ENCODE assay signal across 9 cellular contexts in the genomic region with DNA sequence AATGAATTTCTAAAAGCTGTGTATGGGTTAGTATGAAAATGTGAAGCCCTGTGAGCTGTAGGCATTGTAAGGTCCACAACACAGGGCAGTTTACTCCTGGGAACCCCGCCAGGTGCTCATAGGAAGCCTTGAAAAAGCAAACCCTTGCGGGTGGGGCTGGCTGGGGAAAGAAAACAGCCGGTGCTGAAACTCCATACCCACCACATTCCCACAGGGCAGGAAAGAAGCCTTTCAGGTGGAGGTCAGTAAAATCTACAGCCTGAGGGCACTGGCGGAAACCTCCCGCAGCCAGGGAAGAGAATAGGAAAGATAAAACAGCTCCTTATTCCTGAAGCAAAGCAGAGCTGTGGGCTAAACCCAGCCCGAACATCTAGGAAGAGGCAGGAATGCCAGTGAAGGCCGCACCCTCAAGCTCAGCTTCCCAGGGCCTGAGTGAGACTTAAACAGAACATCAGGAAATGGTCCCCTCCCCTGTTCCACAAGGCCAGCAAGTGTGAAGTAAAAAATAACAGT. TPM values are rescaled to one million over a fixed set of nuclear protein-coding genes. Genes with fewer than 3 reads are reported as not detected.
A peak's percentile ranks its signal among the peaks of the same experiment; 100 is the strongest.
DNase-seq lines count a peak whose midpoint lies in the region; ATAC-seq, FAIRE-seq and TF ChIP-seq lines count a peak whose summit lies in the region.
"Had no signal": no experiment of that assay in that cellular context is flagged by ENCODE, and none has a peak within 500 bp of the region (broad histone marks: within the 10 kb centered on the region; RNA-seq: fewer than 3 reads in every experiment).

No MANE protein-coding gene starts in this region.

- H3K4me1 ChIP-seq in gastroesophageal sphincter: peaks cover 0 to 35% (median 0%) of the 10 kb centered on the region in 3 donors

- no peaks in the 10 kb centered on the region for H3K27me3 ChIP-seq in gastroesophageal sphincter

- H3K9me3 ChIP-seq in gastroesophageal sphincter: no peaks in the 10 kb centered on the region

- TF ChIP-seq CTCF in gastroesophageal sphincter (IDR thresholded peaks at IDR 0.05) (no peak), omental fat pad (IDR thresholded peaks at IDR 0.05) (no peak)

- H3K4me3 ChIP-seq in gastroesophageal sphincter: no peak overlapping the region

- 49% methylated on average over 5 of the region's 7 CpGs; no CpG with 5 or more reads in 1 of the 2 donors for WGBS in gastroesophageal sphincter (ENCODE audit: low coverage in 1 of 2), 2 donors

- no peak for FAIRE-seq in HTR-8/SVneo (lab: Jason Lieb, UNC)

- no peaks in the 10 kb centered on the region for H3K36me3 ChIP-seq in gastroesophageal sphincter

- ATAC-seq in gastroesophageal sphincter (peak; percentile 54), omental fat pad (ENCODE audit: low FRiP score) (peak; percentile 50), GM19467 (IDR thresholded peaks at IDR 0.05; ENCODE audit: unreplicated experiment) (no peak)

- no peak for TF ChIP-seq POLR2A in gastroesophageal sphincter (IDR thresholded peaks at IDR 0.05)

- DNase-seq in EH (ENCODE audit: low read depth): peak; percentile 38
- peak; percentile 36 for DNase-seq in NCI-H2029 treated with DMSO at 0.1 percent for 48 hours (lab: John Stamatoyannopoulos, UW)
- DNase-seq in omental fat pad (ENCODE audit: low spot score): no peak
- no peak for DNase-seq in stimulated activated CD4-positive, alpha-beta T cell treated with anti-CD3 and anti-CD28 coated beads, Interleukin-4, amount 100 ng/mL, for 4 hours
- no peak for DNase-seq in HTR-8/SVneo (ENCODE audit: insufficient read length, low spot score)
- no peak for DNase-seq in putamen (ENCODE audit: low spot score)
- DNase-seq: NCI-H187 had no signal

- no peak for TF ChIP-seq EP300 in gastroesophageal sphincter (IDR thresholded peaks at IDR 0.05)

- H3K27ac ChIP-seq in gastroesophageal sphincter: peak overlapping the region in 3 of 4 donors; percentile 54 to 64 (median 62)

RNA-seq across cellular contexts. Expression of a gene that starts 34.7 kb away (rescaled TPM):
- total RNA-seq in gastroesophageal sphincter: 10 to 100 TPM; 13.2 to 40.2 (median 26.6) TPM
- 100 to 1,000 TPM in 1 of 4 donors, 10 to 100 TPM in 3; 40.0 to 102 (median 71.6) TPM for total RNA-seq in omental fat pad

Comparison
In these comparisons a context has a peak if more than half of its experiments do, and no peak if none do; other contexts are left out.
1. DNase-seq: peak in EH (single experiment) and NCI-H2029 treated with DMSO at 0.1 percent for 48 hours (single experiment); none in omental fat pad (single experiment), stimulated activated CD4-positive, alpha-beta T cell treated with anti-CD3 and anti-CD28 coated beads, Interleukin-4, amount 100 ng/mL, for 4 hours (0 of 2), HTR-8/SVneo (single experiment) and putamen (single experiment).